In genomic region chr11:119168471-119169271, GRCh38 we compare ENCODE assay signal across 8 cellular contexts. TPM values are rescaled to one million over a fixed set of nuclear protein-coding genes. Genes with fewer than 3 reads are reported as not detected.
DNase-seq lines count a peak whose midpoint lies in the region; ATAC-seq and TF ChIP-seq lines count a peak whose summit lies in the region.

TSS of gene NLRX1 (plus strand) at chr11:119168725. CDS start at chr11:119171404, 2,679 bp downstream.

- H3K9ac ChIP-seq in mucosa of stomach (ENCODE audit: low read length) = peak within 1 kb of the TSS; percentile 96

- no peaks in the 10 kb centered on the region for H3K27me3 ChIP-seq in CD4-positive, CD25-positive, alpha-beta regulatory T cell (ENCODE audit: control insufficient read depth, insufficient read depth, low read length)
- no peaks in the 10 kb centered on the region for H3K27me3 ChIP-seq in mucosa of stomach (ENCODE audit: control insufficient read depth, insufficient read depth, low read length)

- H3K4me3 Mint-ChIP-seq in CD4-positive, CD25-positive, alpha-beta regulatory T cell = peak within 1 kb of the TSS; percentile 86 to 96 (median 90)

- ATAC-seq in CD4-positive, CD25-positive, alpha-beta regulatory T cell (ENCODE audit: low read depth in 2 of 2) = peak; percentile 94 to 95
- ATAC-seq in GM19328 (IDR thresholded peaks at IDR 0.05; ENCODE audit: unreplicated experiment) (peak; percentile 83), HG03520 (IDR thresholded peaks at IDR 0.05; ENCODE audit: unreplicated experiment) (peak; percentile 81)

- no peaks in the 10 kb centered on the region for H3K27me3 Mint-ChIP-seq in CD4-positive, CD25-positive, alpha-beta regulatory T cell

- peak; percentile 87 for TF ChIP-seq POLR2A in erythroblast (IDR thresholded peaks at IDR 0.05; ENCODE audit: low read length)

- DNase-seq in CD4-positive, CD25-positive, alpha-beta regulatory T cell = peak; percentile 69 to 90 (median 82)
- DNase-seq in NOMO-1 treated with dmso at 0.1 percent for 144 hours (lab: John Stamatoyannopoulos, UW; ENCODE audit: unreplicated experiment) (peak; percentile 76), activated T-cell treated with anti-CD3 and anti-CD28 coated beads for 4 hours (peak; percentile 82), erythroblast (lab: John Stamatoyannopoulos, UW) (peak; percentile 88 to 90)
- peak; percentile 91 for DNase-seq in stimulated activated CD8-positive, alpha-beta memory T cell treated with anti-CD3 and anti-CD28 coated beads, Interleukin-4, amount 100 ng/mL, for 48 hours

- no peaks in the 10 kb centered on the region for H3K36me3 ChIP-seq in CD4-positive, CD25-positive, alpha-beta regulatory T cell (ENCODE audit: control insufficient read depth, insufficient read depth, low read length)
- no peaks in the 10 kb centered on the region for H3K36me3 ChIP-seq in mucosa of stomach (ENCODE audit: control insufficient read depth, insufficient read depth, low read length)

- H3K36me3 Mint-ChIP-seq in CD4-positive, CD25-positive, alpha-beta regulatory T cell = peaks cover 4% of the 10 kb centered on the region

- peaks cover 0 to 21% (median 8%) of the 10 kb centered on the region in 4 donors for H3K4me1 Mint-ChIP-seq in CD4-positive, CD25-positive, alpha-beta regulatory T cell

- no peaks in the 10 kb centered on the region for H3K9me3 ChIP-seq in CD4-positive, CD25-positive, alpha-beta regulatory T cell (ENCODE audit: control insufficient read depth in 2 of 2, low read length in 2 of 2)
- H3K9me3 ChIP-seq in mucosa of stomach (ENCODE audit: control insufficient read depth, low read length) = no peaks in the 10 kb centered on the region

- H3K4me1 ChIP-seq in CD4-positive, CD25-positive, alpha-beta regulatory T cell (ENCODE audit: control insufficient read depth, insufficient read depth, low read length, poor library complexity, severe bottlenecking) = peaks cover 10% of the 10 kb centered on the region
- H3K4me1 ChIP-seq in mucosa of stomach (ENCODE audit: control insufficient read depth, insufficient read depth, low read length) = peaks cover 15% of the 10 kb centered on the region

- peak within 1 kb of the TSS; percentile 84 to 91 (median 89) for H3K27ac Mint-ChIP-seq in CD4-positive, CD25-positive, alpha-beta regulatory T cell

- peak within 1 kb of the TSS; percentile 62 for H3K4me3 ChIP-seq in CD4-positive, CD25-positive, alpha-beta regulatory T cell (ENCODE audit: low read depth, low read length)
- peak within 1 kb of the TSS; percentile 84 for H3K4me3 ChIP-seq in mucosa of stomach (ENCODE audit: low read length)

- H3K9me3 Mint-ChIP-seq in CD4-positive, CD25-positive, alpha-beta regulatory T cell = no peaks in the 10 kb centered on the region

- H3K27ac ChIP-seq in CD4-positive, CD25-positive, alpha-beta regulatory T cell (ENCODE audit: insufficient read depth, low read length, poor library complexity, severe bottlenecking) = peak within 1 kb of the TSS; percentile 70

RNA-seq across cellular contexts. Expression of gene NLRX1, which starts in this region (rescaled TPM):
- total RNA-seq in CD4-positive, CD25-positive, alpha-beta regulatory T cell = 7.8 TPM
- 1 to 10 TPM; 5.0 to 6.7 (median 5.8) TPM for polyA plus RNA-seq in CD4-positive, CD25-positive, alpha-beta regulatory T cell

Comparison
In these comparisons a context has a peak if more than half of its experiments do, and no peak if none do; other contexts are left out.
1. Peak in every context shown above with its lines: DNase-seq, ATAC-seq, H3K4me3 ChIP-seq and H3K27ac ChIP-seq.